In the genomic region with DNA sequence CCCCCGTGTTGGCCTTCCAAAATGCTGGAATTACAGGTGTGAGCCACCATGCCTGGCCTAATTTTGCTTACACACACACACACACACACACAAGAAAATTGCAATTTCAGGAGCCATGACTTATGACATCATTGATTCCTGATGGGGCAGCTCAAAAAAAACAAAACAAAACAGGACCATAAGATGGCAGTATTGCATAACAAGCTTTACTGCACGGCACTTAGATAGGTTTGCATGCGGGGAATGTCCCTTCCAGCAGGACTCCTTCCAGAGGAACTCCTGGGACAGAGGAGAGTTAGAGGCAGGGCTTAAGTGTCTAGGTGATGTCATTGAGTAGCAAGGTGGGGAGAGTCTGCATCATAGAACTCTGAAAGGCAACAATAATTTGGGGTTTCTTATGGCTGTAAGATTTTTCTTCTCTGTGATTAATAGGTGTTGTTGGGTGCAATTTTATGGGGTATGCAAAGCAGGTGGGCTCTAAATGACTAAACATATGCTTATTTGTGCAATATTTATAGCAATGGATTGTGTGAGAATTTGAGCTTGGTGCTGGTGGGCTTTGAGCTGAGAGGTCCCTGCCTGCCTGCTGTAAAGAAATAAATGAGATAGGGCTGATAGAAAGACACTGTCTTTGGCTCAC, we compare ENCODE assay signal across 10 cellular contexts. TPM values are rescaled to one million over a fixed set of nuclear protein-coding genes. Genes with fewer than 3 reads are reported as not detected.
A peak's percentile ranks its signal among the peaks of the same experiment; 100 is the strongest.
DNase-seq lines count a peak whose midpoint lies in the region; ATAC-seq, FAIRE-seq and TF ChIP-seq lines count a peak whose summit lies in the region.
"Had no signal": no experiment of that assay in that cellular context is flagged by ENCODE, and none has a peak within 500 bp of the region (broad histone marks: within the 10 kb centered on the region; RNA-seq: fewer than 3 reads in every experiment).

No MANE protein-coding gene starts in this region.

- BruUV-seq in GM12878 (replicated peaks; lab: Mats Ljungman, UMichigan): no TSS peak

- no peak overlapping the region for H3K27ac ChIP-seq in GM12878 (ENCODE audit: control insufficient read depth, insufficient read depth)
- H3K27ac ChIP-seq in effector memory CD4-positive, alpha-beta T cell (ENCODE audit: insufficient read depth, low read length, poor library complexity, severe bottlenecking): no peak overlapping the region
- H3K27ac ChIP-seq: neutrophil had no signal

- no peaks in the 10 kb centered on the region for H3K27me3 ChIP-seq in GM12878 (replicated peaks in 1 of 2; ENCODE audit: control insufficient read depth in 2 of 2, insufficient read depth in 2 of 2, low read length in 1 of 2)
- no peaks in the 10 kb centered on the region for H3K27me3 ChIP-seq in effector memory CD4-positive, alpha-beta T cell (replicated peaks; ENCODE audit: control insufficient read depth, insufficient read depth, low read length, poor library complexity, severe bottlenecking)

- ATAC-seq in HG02973 (IDR thresholded peaks at IDR 0.05; ENCODE audit: unreplicated experiment): peak; percentile 56
- peak; percentile 91 for ATAC-seq in GM12878
- no peak for ATAC-seq in HG03097 (IDR thresholded peaks at IDR 0.05; ENCODE audit: low FRiP score, unreplicated experiment)
- ATAC-seq in GM21737 (IDR thresholded peaks at IDR 0.05; ENCODE audit: unreplicated experiment): no peak

- no peak for TF ChIP-seq POLR2A in GM12878 (IDR thresholded peaks at IDR 0.05; ENCODE audit: low read depth, low read length)

- no peaks in the 10 kb centered on the region for H3K36me3 ChIP-seq in GM12878 (ENCODE audit: control insufficient read depth in 2 of 2, insufficient read depth in 2 of 2, low read length in 1 of 2)
- H3K36me3 ChIP-seq in effector memory CD4-positive, alpha-beta T cell (ENCODE audit: control insufficient read depth, insufficient read depth, low read length): no peaks in the 10 kb centered on the region
- H3K36me3 ChIP-seq: neutrophil had no signal

- DNase-seq in DMS53 treated with DMSO at 0.1 percent for 48 hours (lab: John Stamatoyannopoulos, UW; ENCODE audit: unreplicated experiment) (peak; percentile 52), NCI-H446 treated with DMSO at 0.1 percent for 48 hours (lab: John Stamatoyannopoulos, UW) (peak; percentile 76), GM12878 (ENCODE audit: low read depth, low spot score) (peak; percentile 71), myocyte (ENCODE audit: low read depth) (peak; percentile 30)
- DNase-seq in effector memory CD4-positive, alpha-beta T cell: no peak

- H3K4me3 ChIP-seq in GM12878: no peak overlapping the region
- no peak overlapping the region for H3K4me3 ChIP-seq in effector memory CD4-positive, alpha-beta T cell (ENCODE audit: insufficient read depth, low read depth, low read length, poor library complexity, severe bottlenecking)

- H3K79me2 ChIP-seq in GM12878 (ENCODE audit: control insufficient read depth, insufficient read depth, low read length): no peaks in the 10 kb centered on the region

- intact Hi-C loops in GM12878 (cut with micrococcal nuclease; ENCODE audit: unreplicated experiment): loop anchor here (1.0 to 5.0 kb wide), 4 partner anchors 39 to 381 kb away; no protein-coding TSS in a partner anchor

- no peaks in the 10 kb centered on the region; the same call in 2 of the 3 replicates for H3K9me3 ChIP-seq in GM12878 (replicated peaks; ENCODE audit: control insufficient read depth, insufficient read depth, low read length)
- H3K9me3 ChIP-seq in effector memory CD4-positive, alpha-beta T cell (ENCODE audit: control insufficient read depth, low read length): no peaks in the 10 kb centered on the region
- H3K9me3 ChIP-seq: neutrophil had no signal

- SMC1A ChIA-PET in GM12878 (lab: Charles Lee; ENCODE audit: uncharacterized antibody, unreplicated experiment): interaction anchor here (0.6 to 6.3 kb wide), 36 partner anchors 10 to 1138 kb away, joined by 3 to 71 read pairs (median 6); a partner anchor contains a TSS

- H2AFZ ChIP-seq in GM12878 (ENCODE audit: control insufficient read depth, low read depth, low read length): peak overlapping the region; percentile 46

- H3K4me1 ChIP-seq in GM12878 (ENCODE audit: control insufficient read depth, insufficient read depth, low read length): peaks cover 6% of the 10 kb centered on the region; the same call in 1 of the 2 replicates
- no peaks in the 10 kb centered on the region for H3K4me1 ChIP-seq in effector memory CD4-positive, alpha-beta T cell (ENCODE audit: control insufficient read depth, insufficient read depth, low read length, poor library complexity, severe bottlenecking)

- H4K20me1 ChIP-seq in GM12878 (ENCODE audit: control insufficient read depth, insufficient read depth): no peaks in the 10 kb centered on the region

- RAD21 ChIA-PET in GM12878 (lab: Charles Lee; ENCODE audit: unreplicated experiment): interaction anchor here (0.6 to 6.1 kb wide), 35 partner anchors 11 to 737 kb away, joined by 3 to 74 read pairs (median 5); a partner anchor contains a TSS

- POLR2A ChIA-PET in GM12878 (lab: Charles Lee): interaction anchor here (0.7 to 1.4 kb wide), 4 partner anchors 27 to 413 kb away, joined by 3 to 5 read pairs (median 4); no protein-coding TSS in a partner anchor

- H3K9ac ChIP-seq in GM12878 (ENCODE audit: control insufficient read depth, insufficient read depth, low read length): no peak overlapping the region

- CTCF ChIA-PET in GM12878 (lab: Yijun Ruan, JAX): interaction anchor here (0.6 to 9.9 kb wide), 59 partner anchors 8 to 741 kb away, joined by 3 to 194 read pairs (median 6); a partner anchor contains a TSS

- peak; percentile 79 for TF ChIP-seq RAD21 in GM12878 (IDR thresholded peaks at IDR 0.05; ENCODE audit: insufficient read depth, low read depth, low read length)

- TF ChIP-seq CTCF in GM12878 (IDR thresholded peaks at IDR 0.05 in 2 of 3, conservative IDR thresholded peaks at IDR 0.05 in 1 of 3; ENCODE audit: control insufficient read depth in 2 of 3, extremely low read depth in 1 of 3, insufficient read depth in 1 of 3, low read depth in 3 of 3, low read length in 3 of 3): peak; percentile 57 to 81 (median 68); a peak in 5 of 6 replicates

- FAIRE-seq in GM12878 (lab: Jason Lieb, UNC): peak; percentile 93

- in situ Hi-C loops in GM12878 (cut with MboI): no loop called here

- 0 out of 2 replicates have a peak overlapping the region, but pooled peaks have one; percentile 39 for H3K4me2 ChIP-seq in GM12878 (ENCODE audit: control insufficient read depth, insufficient read depth)

- peak in 1 of 2 experiments; percentile 38; a peak in 1 of 4 replicates for TF ChIP-seq EP300 in GM12878 (IDR thresholded peaks at IDR 0.05; ENCODE audit: borderline replicate concordance in 1 of 2, control insufficient read depth in 1 of 2, low read depth in 2 of 2, low read length in 2 of 2)

- WGBS in GM12878 (ENCODE audit: insufficient coverage, insufficient replicate concordance, low lambda C conversion rate, missing lambda C conversion rate): 1% methylated on average over 3 of the region's 3 CpGs

TF ChIP-seq in GM12878, 131 proteins besides CTCF, POLR2A, EP300 and RAD21 (continues in another document):
- TF ChIP-seq IKZF2 (IDR thresholded peaks at IDR 0.05) (peak in 1 of 2 experiments; percentile 51; a peak in 3 of 4 replicates), YY1 (IDR thresholded peaks at IDR 0.05; ENCODE audit: low read depth, low read length) (peak; percentile 46; the same call in 1 of the 2 replicates), CHD2 (IDR thresholded peaks at IDR 0.05; ENCODE audit: borderline replicate concordance, low read depth, low read length) (no peak), BACH1 (IDR thresholded peaks at IDR 0.05; ENCODE audit: borderline replicate concordance) (no peak)

RNA-seq across cellular contexts. Expression of a gene that starts 9.0 kb away (rescaled TPM):
- total RNA-seq in GM12878 (2013; cell fraction: nucleolus; rRNA removed): not detected in 2 replicates
- total RNA-seq in GM12878 (2014; rRNA removed) (not detected in 2 replicates), GM12878 (2014; rRNA removed; fragmentation: Illumina TruSeq; extraction: Trizol) (not detected in 2 replicates), GM12878 (2021) (0.13 TPM in 1 of 2 replicates, not detected in the other), myocyte (not detected in 2 replicates)
- not detected for polyA plus RNA-seq in GM12878 (2011; ENCODE audit: low read depth)
- polyA plus RNA-seq in GM12878 (2011; rRNA removed) (0.07 and 0.10 TPM in 2 replicates), GM12878 (2014; fragmentation: Illumina TruSeq; extraction: Trizol) (0.06 TPM in 1 of 2 replicates, not detected in the other), GM12878 (2014; fragmentation: Nextera tagmentation; extraction: Ambion mirVana) (under 1 TPM in 1 of 2 experiments, not detected in 1; 0.22 TPM), GM12878 (2014; rRNA removed) (0.08 and 0.09 TPM in 2 replicates), GM12878 (2016; fragmentation: Nextera tagmentation; extraction: Ambion mirVana) (under 1 TPM; 0.12 to 0.28 TPM)
- 0.07 and 0.12 TPM in 2 replicates for polyA plus RNA-seq in GM12878 (2011; cell fraction: cytosol; rRNA removed)
- not detected in 2 replicates for polyA plus RNA-seq in GM12878 (2011; cell fraction: nucleus; rRNA removed)
- 0.17 and 0.45 TPM in 2 replicates for polyA plus RNA-seq in GM12878 (2012)
- not detected in 2 replicates for polyA minus RNA-seq in GM12878 (2011; rRNA and poly(A)+ RNA removed)
- polyA minus RNA-seq in GM12878 (2011; cell fraction: cytosol; rRNA and poly(A)+ RNA removed): not detected in 2 replicates
- not detected in 2 replicates for polyA minus RNA-seq in GM12878 (2011; cell fraction: nucleus; rRNA and poly(A)+ RNA removed)
- polyA plus RNA-seq in myocyte (2012): 0.09 TPM
- total RNA-seq: T-helper 1 cell treated with Interleukin-12 subunit alpha and Interleukin-12 subunit beta and Interleukin-4 antibody, amounts not matched to agents 30 ng/mL and 1 ng/mL, for 36 hours had no signal

RNA-seq across cellular contexts. Expression of a gene that starts 16.2 kb away (rescaled TPM):
- 8.4 and 9.9 TPM in 2 replicates for total RNA-seq in GM12878 (2013; cell fraction: nucleolus; rRNA removed)
- 4.8 and 7.5 TPM in 2 replicates for total RNA-seq in GM12878 (2014; rRNA removed)
- total RNA-seq in GM12878 (2014; rRNA removed; fragmentation: Illumina TruSeq; extraction: Trizol): 3.8 and 5.1 TPM in 2 replicates
- 7.0 and 8.8 TPM in 2 replicates for total RNA-seq in GM12878 (2021)
- 0.50 TPM for polyA plus RNA-seq in GM12878 (2011; ENCODE audit: low read depth)
- polyA plus RNA-seq in GM12878 (2011; rRNA removed): 4.7 and 4.9 TPM in 2 replicates
- polyA plus RNA-seq in GM12878 (2011; cell fraction: cytosol; rRNA removed): 4.8 and 5.0 TPM in 2 replicates
- polyA plus RNA-seq in GM12878 (2011; cell fraction: nucleus; rRNA removed): 8.8 and 10.4 TPM in 2 replicates
- polyA plus RNA-seq in GM12878 (2012): 2.0 and 2.5 TPM in 2 replicates
- polyA plus RNA-seq in GM12878 (2014; fragmentation: Illumina TruSeq; extraction: Trizol): 3.3 and 7.0 TPM in 2 replicates
- 1 to 10 TPM; 3.2 to 4.4 TPM for polyA plus RNA-seq in GM12878 (2014; fragmentation: Nextera tagmentation; extraction: Ambion mirVana)
- 7.0 and 7.6 TPM in 2 replicates for polyA plus RNA-seq in GM12878 (2014; rRNA removed)
- polyA plus RNA-seq in GM12878 (2016; fragmentation: Nextera tagmentation; extraction: Ambion mirVana): 1 to 10 TPM; 7.2 to 9.8 TPM
- 5.6 and 6.6 TPM in 2 replicates for polyA minus RNA-seq in GM12878 (2011; rRNA and poly(A)+ RNA removed)
- 4.4 and 6.5 TPM in 2 replicates for polyA minus RNA-seq in GM12878 (2011; cell fraction: cytosol; rRNA and poly(A)+ RNA removed)
- 3.5 and 10.5 TPM in 2 replicates for polyA minus RNA-seq in GM12878 (2011; cell fraction: nucleus; rRNA and poly(A)+ RNA removed)
- 5.8 and 9.4 TPM in 2 replicates for total RNA-seq in myocyte
- 9.7 TPM for polyA plus RNA-seq in myocyte (2012)

Comparison
In these comparisons a context has a peak if more than half of its experiments do, and no peak if none do; other contexts are left out.
1. DNase-seq: peak in DMS53 treated with DMSO at 0.1 percent for 48 hours (single experiment), NCI-H446 treated with DMSO at 0.1 percent for 48 hours (single experiment), GM12878 (single experiment) and myocyte (single experiment); none in effector memory CD4-positive, alpha-beta T cell (0 of 3).
2. ATAC-seq: peak in HG02973 (single experiment) and GM12878 (single experiment); none in HG03097 (single experiment) and GM21737 (single experiment).